In genomic region chr11:59953463-59954218, GRCh38 we compare ENCODE assay signal across 29 cellular contexts. TPM values are rescaled to one million over a fixed set of nuclear protein-coding genes. Genes with fewer than 3 reads are reported as not detected.
"Had no signal": no experiment of that assay in that cellular context is flagged by ENCODE, and none has a peak within 500 bp of the region (broad histone marks: within the 10 kb centered on the region; RNA-seq: fewer than 3 reads in every experiment).

No MANE protein-coding gene starts in this region.

- H3K4me1 ChIP-seq: colonic mucosa, gastrocnemius medialis, heart right ventricle, testis, tibial nerve had no signal

- DNase-seq: colonic mucosa; dermis blood vessel endothelial cell; gastrocnemius medialis; heart right ventricle; hypothalamus; kidney glomerular epithelial cell; mammary epithelial cell; naive thymus-derived CD8-positive, alpha-beta T cell; posterior cingulate gyrus; sigmoid colon; stimulated activated CD4-positive, alpha-beta T cell treated with anti-CD3 and anti-CD28 coated beads, Interleukin-2, amount 100 ng/mL, for 24 hours; stimulated activated CD4-positive, alpha-beta T cell treated with anti-CD3 and anti-CD28 coated beads, Interleukin-4, amount 100 ng/mL, for 4 hours; stimulated activated naive B cell treated with anti-CD40 and anti-IgM and Interleukin-4, amounts not matched to agents 10 μg/mL and 1 μg/mL and 100 μg/mL, for 72 hours; stimulated activated naive CD8-positive, alpha-beta T cell treated with anti-CD3 and anti-CD28 coated beads, Interleukin-15, amount 100 ng/mL, for 72 hours; testis had no signal

- H3K27ac ChIP-seq: colonic mucosa, gastrocnemius medialis, heart right ventricle, right atrium auricular region, sigmoid colon, skin epidermis, testis, tibial nerve had no signal

- H3K27me3 ChIP-seq: colonic mucosa, gastrocnemius medialis, heart right ventricle, right atrium auricular region, sigmoid colon, testis, tibial nerve had no signal

- FAIRE-seq: islet of Langerhans had no signal

- H3K36me3 ChIP-seq: colonic mucosa, gastrocnemius medialis, heart right ventricle, right atrium auricular region, sigmoid colon, tibial nerve had no signal

- H3K9me3 ChIP-seq: colonic mucosa, gastrocnemius medialis, heart right ventricle, right atrium auricular region, sigmoid colon, testis, tibial nerve had no signal

- H3K4me3 ChIP-seq: colonic mucosa, gastrocnemius medialis, heart right ventricle, right atrium auricular region, sigmoid colon, skin epidermis, testis, tibial nerve had no signal

- ATAC-seq: gastrocnemius medialis; heart right ventricle; left lobe of liver; naive thymus-derived CD8-positive, alpha-beta T cell; stimulated activated naive B cell treated with anti-CD40 and anti-IgM and Interleukin-4, amounts not matched to agents 10 μg/mL and 1 μg/mL and 100 μg/mL, for 72 hours; stimulated activated naive CD8-positive, alpha-beta T cell treated with anti-CD3 and anti-CD28 coated beads, Interleukin-15, amount 100 ng/mL, for 72 hours had no signal

RNA-seq across cellular contexts. Expression of gene OOSP4A, which starts 10.2 kb away (rescaled TPM):
- total RNA-seq: colonic mucosa; dermis blood vessel endothelial cell; fibroblast of lung; gastrocnemius medialis; heart right ventricle; left lobe of liver; lower leg skin; mammary epithelial cell; mesenteric fat pad; mononuclear cell; naive thymus-derived CD8-positive, alpha-beta T cell; neural crest cell; osteocyte; right atrium auricular region; sigmoid colon; subcutaneous adipose tissue; testis; tibial nerve; ureter had no signal
- polyA plus RNA-seq: esophagus; fibroblast of lung; heart right ventricle; mammary epithelial cell; naive thymus-derived CD8-positive, alpha-beta T cell; sigmoid colon had no signal

RNA-seq across cellular contexts. Expression of gene OOSP1, which starts 15.4 kb away (rescaled TPM):
- total RNA-seq: colonic mucosa; dermis blood vessel endothelial cell; fibroblast of lung; gastrocnemius medialis; heart right ventricle; left lobe of liver; lower leg skin; mesenteric fat pad; mononuclear cell; naive thymus-derived CD8-positive, alpha-beta T cell; neural crest cell; osteocyte; right atrium auricular region; sigmoid colon; subcutaneous adipose tissue; tibial nerve; ureter had no signal
- polyA plus RNA-seq: esophagus; fibroblast of lung; heart right ventricle; mammary epithelial cell; naive thymus-derived CD8-positive, alpha-beta T cell; sigmoid colon had no signal
